In the genomic region with DNA sequence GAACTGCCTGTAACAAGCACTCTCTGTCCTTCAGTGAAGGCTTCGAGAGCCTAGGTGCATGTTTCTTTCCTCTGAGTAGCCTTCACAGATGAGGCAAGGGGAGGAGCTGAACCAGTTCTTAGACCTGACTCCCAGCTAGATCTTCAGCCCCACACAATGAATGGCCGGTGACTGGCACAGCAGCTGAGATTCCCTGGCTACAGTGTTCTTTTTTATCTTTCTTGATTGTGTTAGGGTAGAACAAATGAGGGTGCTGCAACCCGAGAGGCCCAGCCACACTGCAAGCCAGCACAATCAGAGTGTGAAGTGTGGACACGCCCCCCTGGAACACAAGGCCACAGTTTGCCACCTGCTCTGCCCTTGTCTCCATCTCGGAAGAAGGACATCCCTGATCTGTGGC, we compare ENCODE assay signal across 17 cellular contexts. TPM values are rescaled to one million over a fixed set of nuclear protein-coding genes. Genes with fewer than 3 reads are reported as not detected.
DNase-seq lines count a peak whose midpoint lies in the region; ATAC-seq and TF ChIP-seq lines count a peak whose summit lies in the region.
"Had no signal": no experiment of that assay in that cellular context is flagged by ENCODE, and none has a peak within 500 bp of the region (broad histone marks: within the 10 kb centered on the region; RNA-seq: fewer than 3 reads in every experiment).

No MANE protein-coding gene starts in this region.

- H3K4me1 ChIP-seq in left lung (no peaks in the 10 kb centered on the region), upper lobe of right lung (peaks cover 6% of the 10 kb centered on the region)

- H3K27me3 ChIP-seq in left lung (peaks cover 0 to 10% of the 10 kb centered on the region in 2 donors), upper lobe of right lung (peaks cover 13% of the 10 kb centered on the region)
- H3K27me3 ChIP-seq: ovary had no signal

- H3K9me3 ChIP-seq in left lung (no peaks in the 10 kb centered on the region), upper lobe of right lung (no peaks in the 10 kb centered on the region)
- H3K9me3 ChIP-seq: esophagus muscularis mucosa, ovary, transverse colon had no signal

- H3K36me3 ChIP-seq in left lung (no peaks in the 10 kb centered on the region), upper lobe of right lung (no peaks in the 10 kb centered on the region)
- H3K36me3 ChIP-seq: esophagus muscularis mucosa, ovary, transverse colon had no signal

- H3K4me3 ChIP-seq in left lung = no peak overlapping the region
- H3K4me3 ChIP-seq in upper lobe of right lung = no peak overlapping the region
- H3K4me3 ChIP-seq: coronary artery, esophagus muscularis mucosa, ovary, transverse colon had no signal

- DNase-seq in Right ventricle myocardium inferior (ENCODE audit: missing footprints) (no peak), cardiac septum (ENCODE audit: low spot score) (no peak), SHP77 (lab: John Stamatoyannopoulos, UW) (peak; percentile 30 to 54), left lung (no peak), upper lobe of right lung (no peak), NOMO-1 treated with DMSO at 0.1 percent for 48 hours (lab: John Stamatoyannopoulos, UW; ENCODE audit: unreplicated experiment) (no peak), RPMI8226 (no peak), UCSD-AML1 (lab: John Stamatoyannopoulos, UW; ENCODE audit: unreplicated experiment) (no peak)
- DNase-seq: activated T-cell treated with anti-CD3 and anti-CD28 coated beads, Interleukin-2, amount 50 U/mL, for 72 hours; amniotic stem cell; MV-4-11; SW 1271; transverse colon had no signal

- intact Hi-C loops in Right ventricle myocardium inferior (cut with DNase I) (loop anchor here (5.0 kb wide), 1 partner anchor 56 kb away; no protein-coding TSS in a partner anchor), cardiac septum (cut with DNase I) (no loop called here), left lung (cut with DNase I) (no loop called here), upper lobe of right lung (cut with DNase I) (no loop called here)

- H3K27ac ChIP-seq in left lung (no peak overlapping the region), upper lobe of right lung (no peak overlapping the region)
- H3K27ac ChIP-seq: coronary artery, esophagus muscularis mucosa, ovary, transverse colon had no signal

- TF ChIP-seq CTCF in left lung (IDR thresholded peaks at IDR 0.05) = no peak
- no peak for TF ChIP-seq CTCF in upper lobe of right lung (IDR thresholded peaks at IDR 0.05)

- ATAC-seq in Right ventricle myocardium inferior (peak; percentile 95), left lung (peak; percentile 74), upper lobe of right lung (peak; percentile 80)
- ATAC-seq: activated T-cell treated with anti-CD3 and anti-CD28 coated beads, Interleukin-2, amount 50 U/mL, for 72 hours had no signal

RNA-seq across cellular contexts. Expression of a gene that starts 19.1 kb away (rescaled TPM):
- total RNA-seq in Right ventricle myocardium inferior = not detected
- total RNA-seq in cardiac septum = 0.13 TPM
- total RNA-seq in left lung = under 1 TPM in 1 of 2 donors, not detected in 1; 0.06 TPM
- not detected for total RNA-seq in upper lobe of right lung
- total RNA-seq: esophagus muscularis mucosa, mesenteric fat pad had no signal

RNA-seq across cellular contexts. Expression of a gene that starts 60.0 kb away (rescaled TPM):
- total RNA-seq in Right ventricle myocardium inferior (45.6 TPM), cardiac septum (37.5 TPM), left lung (10 to 100 TPM; 43.1 to 66.8 TPM), upper lobe of right lung (45.4 TPM)

Comparison
In these comparisons a context has a peak if more than half of its experiments do, and no peak if none do; other contexts are left out.
1. DNase-seq: peak in SHP77 (2 of 2); none in Right ventricle myocardium inferior (single experiment), cardiac septum (single experiment), left lung (0 of 2), upper lobe of right lung (single experiment), NOMO-1 treated with DMSO at 0.1 percent for 48 hours (single experiment), RPMI8226 (single experiment) and UCSD-AML1 (single experiment).
2. Peak in every context shown above with its lines, with median percentiles within 50 percentile points of each other: ATAC-seq.